30 cellular contexts compared by ENCODE assay signal in the genomic region with DNA sequence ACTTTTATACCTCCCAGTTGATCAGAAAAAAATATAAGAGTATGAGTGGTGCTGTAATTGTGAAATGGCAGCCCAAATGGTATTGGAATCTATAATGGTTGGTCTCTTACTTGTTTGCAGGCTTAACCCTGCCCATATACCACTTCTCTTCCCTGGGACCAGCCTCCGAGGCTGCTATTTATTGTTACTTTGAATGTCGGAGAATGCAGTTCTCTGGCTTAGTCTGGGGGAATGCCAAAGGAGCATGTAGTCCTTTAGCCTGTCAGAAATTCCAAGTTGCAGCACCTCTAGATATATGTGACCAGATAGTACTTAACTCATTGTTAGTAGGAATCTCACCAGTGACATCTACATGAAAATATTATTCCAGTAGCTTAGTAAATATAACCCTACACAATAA. TPM values are rescaled to one million over a fixed set of nuclear protein-coding genes. Genes with fewer than 3 reads are reported as not detected.
DNase-seq lines count a peak whose midpoint lies in the region; ATAC-seq and TF ChIP-seq lines count a peak whose summit lies in the region.
"Had no signal": no experiment of that assay in that cellular context is flagged by ENCODE, and none has a peak within 500 bp of the region (broad histone marks: within the 10 kb centered on the region; RNA-seq: fewer than 3 reads in every experiment).

No MANE protein-coding gene starts in this region.

- H3K4me3 ChIP-seq in WERI-Rb-1 (ENCODE audit: low read depth, low read length) (no peak overlapping the region), endodermal cell (ENCODE audit: low read length) (no peak overlapping the region), mesodermal cell (ENCODE audit: extremely low read depth, insufficient read depth, low read length, poor library complexity, severe bottlenecking) (no peak overlapping the region)
- H3K4me3 ChIP-seq: coronary artery, gastroesophageal sphincter, PC-9, suprapubic skin, uterus had no signal

- H3K4me2 ChIP-seq in H9 (ENCODE audit: insufficient read depth, insufficient read length, low read length), result no peak overlapping the region

- H3K4me1 Mint-ChIP-seq in H9 (peaks cover 86 to 88% of the 10 kb centered on the region in 2 experiments), endodermal cell (peaks cover 68% of the 10 kb centered on the region)

- H3K23me2 ChIP-seq in H9 (ENCODE audit: insufficient read length, low read depth, low read length, poor library complexity, severe bottlenecking), result no peaks in the 10 kb centered on the region

- peaks cover 8% of the 10 kb centered on the region; the same call in 1 of the 2 replicates for H3K4me1 ChIP-seq in H9 (ENCODE audit: insufficient read depth, low read length)
- H3K4me1 ChIP-seq in endodermal cell (ENCODE audit: control insufficient read depth, insufficient read depth, low read length), result peaks cover 24% of the 10 kb centered on the region
- peaks cover 67% of the 10 kb centered on the region for H3K4me1 ChIP-seq in mesodermal cell (ENCODE audit: control insufficient read depth, insufficient read depth, low read length, poor library complexity, severe bottlenecking)

- H3K9me3 Mint-ChIP-seq in H9 (no peaks in the 10 kb centered on the region), endodermal cell (no peaks in the 10 kb centered on the region)
- H3K9me3 Mint-ChIP-seq: activated naive CD8-positive, alpha-beta T cell treated with anti-CD3 and anti-CD28 coated beads, Interleukin-2, amount 50 U/mL, for 24 hours; activated T-cell treated with anti-CD3 and anti-CD28 coated beads, Interleukin-2, amount 50 U/mL, for 4 hours; IgD-negative memory B cell; stimulated activated memory B cell treated with anti-CD40 and anti-IgM and Interleukin-4, amounts not matched to agents 10 μg/mL and 1 μg/mL and 100 μg/mL, for 72 hours had no signal

- H3K36me3 ChIP-seq in WERI-Rb-1 (0 out of 2 replicates have a peak, but pooled peaks cover 4% of the 10 kb centered on the region), endodermal cell (ENCODE audit: control insufficient read depth, insufficient read depth, low read length) (no peaks in the 10 kb centered on the region), mesodermal cell (ENCODE audit: control insufficient read depth, insufficient read depth, low read length) (no peaks in the 10 kb centered on the region)
- H3K36me3 ChIP-seq: brain microvascular endothelial cell, gastroesophageal sphincter, suprapubic skin, uterus had no signal

- no peak overlapping the region for H3K9ac ChIP-seq in H9 (ENCODE audit: extremely low read depth, insufficient read length, low read length)
- no peak overlapping the region for H3K9ac ChIP-seq in endodermal cell (ENCODE audit: extremely low read depth, low read length, poor library complexity, severe bottlenecking)

- no peak overlapping the region for H2BK5ac ChIP-seq in H9 (ENCODE audit: insufficient read length, low read length)

- H3K9me3 ChIP-seq in H9 (ENCODE audit: control insufficient read depth, low read depth, low read length), result no peaks in the 10 kb centered on the region
- no peaks in the 10 kb centered on the region for H3K9me3 ChIP-seq in WERI-Rb-1 (ENCODE audit: severe bottlenecking)
- H3K9me3 ChIP-seq in endodermal cell (ENCODE audit: control insufficient read depth, low read length), result no peaks in the 10 kb centered on the region
- no peaks in the 10 kb centered on the region for H3K9me3 ChIP-seq in mesodermal cell (ENCODE audit: control insufficient read depth, low read length)
- H3K9me3 ChIP-seq: gastroesophageal sphincter, suprapubic skin, uterus had no signal

- H3K14ac ChIP-seq in H9 (ENCODE audit: insufficient read depth, low read length), result no peak overlapping the region

- no CpG with 5 or more reads among the region's 2 CpGs for WGBS in H9 (ENCODE audit: extremely low coverage, insufficient read length, low lambda C conversion rate)
- 67% methylated on average over 2 of the region's 2 CpGs; no CpG with 5 or more reads in 1 of the 2 experiments for WGBS in endodermal cell (ENCODE audit: insufficient coverage in 1 of 2, insufficient read length in 1 of 2), 2 experiments
- 33 to 67% methylated on average over 1 of the region's 2 CpGs for WGBS in mesodermal cell (ENCODE audit: insufficient coverage in 2 of 2), 2 experiments

- H3K27ac Mint-ChIP-seq in H9, result peak overlapping the region; percentile 86 to 96 (median 89)
- H3K27ac Mint-ChIP-seq in endodermal cell, result peak overlapping the region; percentile 22
- H3K27ac Mint-ChIP-seq: activated naive CD8-positive, alpha-beta T cell treated with anti-CD3 and anti-CD28 coated beads, Interleukin-2, amount 50 U/mL, for 24 hours; stimulated activated memory B cell treated with anti-CD40 and anti-IgM and Interleukin-4, amounts not matched to agents 10 μg/mL and 1 μg/mL and 100 μg/mL, for 72 hours had no signal

- H3T11ph ChIP-seq in H9 (ENCODE audit: low read length), result peak overlapping the region; percentile 64

- H2AFZ ChIP-seq in H9 (ENCODE audit: low read length), result no peak overlapping the region
- H2AFZ ChIP-seq: PC-9 had no signal

- H4K20me1 ChIP-seq in H9 (ENCODE audit: control insufficient read depth, insufficient read depth, insufficient read length), result no peaks in the 10 kb centered on the region

- H3K18ac ChIP-seq in H9 (ENCODE audit: insufficient read length, low read depth, low read length), result no peak overlapping the region

- H4K91ac ChIP-seq in H9 (ENCODE audit: insufficient read length, low read depth, low read length), result no peak overlapping the region

- peaks cover 1% of the 10 kb centered on the region; the same call in 1 of the 2 replicates for H3K79me2 ChIP-seq in H9 (ENCODE audit: insufficient read depth, low read length)

- H3K79me1 ChIP-seq in H9 (ENCODE audit: insufficient read depth, low read depth, low read length, poor library complexity, severe bottlenecking), result no peaks in the 10 kb centered on the region

- no peak overlapping the region for H4K8ac ChIP-seq in H9 (replicated peaks; ENCODE audit: insufficient read length, low read depth, low read length)

- H2BK20ac ChIP-seq in H9 (ENCODE audit: low read depth, low read length, poor library complexity, severe bottlenecking), result no peak overlapping the region

- no peak overlapping the region for H2BK12ac ChIP-seq in H9 (ENCODE audit: insufficient read length, low read depth, low read length)

- no peak overlapping the region for H4K5ac ChIP-seq in H9 (ENCODE audit: insufficient read length, low read depth, low read length)

- H2AK5ac ChIP-seq in H9 (ENCODE audit: insufficient read length, low read length), result no peak overlapping the region

- H3K23ac ChIP-seq in H9 (ENCODE audit: insufficient read length, low read depth, low read length), result no peak overlapping the region

- no peak overlapping the region for H2BK120ac ChIP-seq in H9 (ENCODE audit: low read depth, low read length, poor library complexity, severe bottlenecking)

- H2BK15ac ChIP-seq in H9 (ENCODE audit: low read depth, low read length), result no peak overlapping the region

- H3K27me3 ChIP-seq in H9 (ENCODE audit: insufficient read depth, low read length), result no peaks in the 10 kb centered on the region
- H3K27me3 ChIP-seq in WERI-Rb-1 (ENCODE audit: insufficient read depth, low read depth, severe bottlenecking), result no peaks in the 10 kb centered on the region
- no peaks in the 10 kb centered on the region for H3K27me3 ChIP-seq in endodermal cell (ENCODE audit: control insufficient read depth, insufficient read depth, low read length, poor library complexity, severe bottlenecking)
- H3K27me3 ChIP-seq: brain microvascular endothelial cell, gastroesophageal sphincter, suprapubic skin, uterus had no signal

- TF ChIP-seq CTCF in H9 (conservative IDR thresholded peaks at IDR 0.05), result no peak
- no peak for TF ChIP-seq CTCF in WERI-Rb-1 (IDR thresholded peaks at IDR 0.05; ENCODE audit: low read depth, low read length)
- no peak for TF ChIP-seq CTCF in endodermal cell (conservative IDR thresholded peaks at IDR 0.05)

- H3K27ac ChIP-seq in H9 (ENCODE audit: insufficient read length, low read depth, low read length) (peak overlapping the region; percentile 12), WERI-Rb-1 (peak overlapping the region; percentile 81), endodermal cell (ENCODE audit: low read depth, low read length) (no peak overlapping the region), mesodermal cell (ENCODE audit: low read depth, low read length, severe bottlenecking) (peak overlapping the region; percentile 31)
- H3K27ac ChIP-seq: brain microvascular endothelial cell, C4-2B, coronary artery, gastroesophageal sphincter had no signal

- H3K4ac ChIP-seq in H9 (ENCODE audit: low read depth, low read length), result no peak overlapping the region

- H3K36me3 Mint-ChIP-seq in H9 (ENCODE audit: insufficient read depth in 1 of 3, low read depth in 3 of 3), result no peaks in the 10 kb centered on the region; a peak in 1 of 7 replicates
- no peaks in the 10 kb centered on the region for H3K36me3 Mint-ChIP-seq in endodermal cell (ENCODE audit: low read depth)
- H3K36me3 Mint-ChIP-seq: stimulated activated memory B cell treated with anti-CD40 and anti-IgM and Interleukin-4, amounts not matched to agents 10 μg/mL and 1 μg/mL and 100 μg/mL, for 72 hours had no signal

- DNase-seq in H9 (no peak), WERI-Rb-1 (no peak), endodermal cell (no peak), HUDEP-2 (lab: John Stamatoyannopoulos, UW; ENCODE audit: unreplicated experiment in 76 of 76) (no peak), 8988T (no peak)
- DNase-seq: activated CD4-positive, alpha-beta T cell treated with anti-CD3 and anti-CD28 coated beads, Interleukin-2, amount 50 U/mL, for 1 hour; activated naive CD8-positive, alpha-beta T cell treated with anti-CD3 and anti-CD28 coated beads, Interleukin-2, amount 50 U/mL, for 24 hours; activated T-cell treated with anti-CD3 and anti-CD28 coated beads, Interleukin-2, amount 50 U/mL, for 4 hours; brain microvascular endothelial cell; DMS79 treated with DMSO at 0.1 percent for 48 hours; kidney; NCI-H1092 treated with DMSO at 0.1 percent for 48 hours; NCI-H1930; NCI-H524 treated with DMSO at 0.1 percent for 48 hours; PC-9; SIG-M5; stimulated activated CD4-positive, alpha-beta T cell treated with anti-CD3 and anti-CD28 coated beads, Interleukin-4, amount 100 ng/mL, for 4 hours; SW 1271; T1000; uterus had no signal

- H3K4me3 Mint-ChIP-seq in H9 (no peak overlapping the region), endodermal cell (no peak overlapping the region)
- H3K4me3 Mint-ChIP-seq: activated naive CD8-positive, alpha-beta T cell treated with anti-CD3 and anti-CD28 coated beads, Interleukin-2, amount 50 U/mL, for 24 hours; activated T-cell treated with anti-CD3 and anti-CD28 coated beads, Interleukin-2, amount 50 U/mL, for 4 hours; IgD-negative memory B cell; stimulated activated memory B cell treated with anti-CD40 and anti-IgM and Interleukin-4, amounts not matched to agents 10 μg/mL and 1 μg/mL and 100 μg/mL, for 72 hours had no signal

- no peak overlapping the region for H3K56ac ChIP-seq in H9 (ENCODE audit: insufficient read length, low read depth, low read length)

- H3K27me3 Mint-ChIP-seq in H9 (ENCODE audit: low read depth), result no peaks in the 10 kb centered on the region
- no peaks in the 10 kb centered on the region for H3K27me3 Mint-ChIP-seq in endodermal cell (ENCODE audit: insufficient read depth)
- H3K27me3 Mint-ChIP-seq: activated naive CD8-positive, alpha-beta T cell treated with anti-CD3 and anti-CD28 coated beads, Interleukin-2, amount 50 U/mL, for 24 hours; IgD-negative memory B cell; stimulated activated memory B cell treated with anti-CD40 and anti-IgM and Interleukin-4, amounts not matched to agents 10 μg/mL and 1 μg/mL and 100 μg/mL, for 72 hours had no signal

- no peak for ATAC-seq in GM21717 (IDR thresholded peaks at IDR 0.05; ENCODE audit: unreplicated experiment)
- no peak for ATAC-seq in HG02973 (IDR thresholded peaks at IDR 0.05; ENCODE audit: unreplicated experiment)
- ATAC-seq: activated naive CD8-positive, alpha-beta T cell treated with anti-CD3 and anti-CD28 coated beads, Interleukin-2, amount 50 U/mL, for 24 hours; activated T-cell treated with anti-CD3 and anti-CD28 coated beads, Interleukin-2, amount 50 U/mL, for 4 hours; gastroesophageal sphincter; sciatic nerve; stimulated activated memory B cell treated with anti-CD40 and anti-IgM and Interleukin-4, amounts not matched to agents 10 μg/mL and 1 μg/mL and 100 μg/mL, for 72 hours had no signal

RNA-seq across cellular contexts. Expression of a gene that starts 47.5 kb away (rescaled TPM):
- total RNA-seq in H9 (2021) (59.6 and 60.7 TPM in 2 replicates), endodermal cell (10 to 100 TPM; 69.7 to 73.4 TPM)
- 21.1 TPM for polyA plus RNA-seq in endodermal cell (2013, experiment 1 of 2)
- polyA plus RNA-seq in endodermal cell (2013, experiment 2 of 2), result 19.6 TPM
- polyA plus RNA-seq in mesodermal cell (2013, experiment 1 of 2), result 54.9 TPM
- 49.1 TPM for polyA plus RNA-seq in mesodermal cell (2013, experiment 2 of 2)
